In the genomic region with DNA sequence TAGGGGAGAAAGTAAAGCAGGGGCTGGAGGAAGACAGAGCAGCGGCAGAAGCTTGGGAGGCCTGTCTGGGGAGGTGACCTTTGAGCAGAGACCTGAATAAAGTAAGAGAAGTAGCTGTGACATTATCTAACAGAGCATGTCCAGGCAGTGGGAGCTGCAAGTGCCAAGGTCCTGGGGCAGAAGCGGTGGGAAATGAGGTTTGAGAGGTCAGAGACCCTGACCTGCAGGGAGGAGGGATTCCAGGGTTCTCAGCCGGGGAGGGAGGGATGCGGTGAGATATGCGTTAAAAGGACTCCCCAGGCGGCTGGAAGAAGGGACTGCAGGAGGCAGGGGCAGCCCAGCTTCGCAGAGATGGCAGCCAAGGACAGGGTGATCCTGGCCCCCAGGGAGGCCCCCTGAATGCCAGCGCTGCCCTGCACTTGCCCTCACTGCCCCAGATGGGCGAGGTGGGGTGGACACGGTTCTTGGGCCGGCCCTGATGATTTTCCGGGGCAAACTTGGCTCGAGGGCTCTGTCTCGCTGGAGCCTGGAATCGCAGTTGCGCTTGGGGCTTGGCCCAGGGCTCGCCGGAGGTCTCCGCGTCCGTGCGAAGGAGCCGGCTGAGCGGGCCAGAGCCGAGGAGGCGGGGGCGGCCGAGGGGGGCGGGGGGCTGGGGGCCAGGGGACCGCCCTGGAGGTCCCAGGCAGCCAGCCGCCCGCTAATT, we compare ENCODE assay signal across 1 cellular context.
A peak's percentile ranks its signal among the peaks of the same experiment; 100 is the strongest.
TF ChIP-seq lines count a peak whose summit lies in the region.

No MANE protein-coding gene starts in this region.

TF ChIP-seq in H1, 55 proteins besides CTCF, POLR2A, EP300 and RAD21:
- TF ChIP-seq HDAC2 (IDR thresholded peaks at IDR 0.05; ENCODE audit: borderline replicate concordance in 1 of 2, low read depth in 2 of 2, low read length in 2 of 2) (peak in 1 of 2 experiments; percentile 54; a peak in 1 of 4 replicates), NRF1 (IDR thresholded peaks at IDR 0.05; ENCODE audit: low read depth, low read length) (no peak), KDM1A (IDR thresholded peaks at IDR 0.05; ENCODE audit: borderline replicate concordance, low read length) (peak; percentile 87; the same call in 1 of the 2 replicates), SP1 (IDR thresholded peaks at IDR 0.05; ENCODE audit: low read depth, low read length) (no peak), EGR1 (IDR thresholded peaks at IDR 0.05; ENCODE audit: borderline replicate concordance, low read depth, low read length) (no peak), CBX8 (IDR thresholded peaks at IDR 0.05; ENCODE audit: borderline replicate concordance, low read depth, low read length) (no peak), SUZ12 (IDR thresholded peaks at IDR 0.05; ENCODE audit: low read length) (peak; percentile 9; the same call in 1 of the 2 replicates), CBX5 (IDR thresholded peaks at IDR 0.05; ENCODE audit: low read depth, low read length) (no peak), KDM4A (IDR thresholded peaks at IDR 0.05; ENCODE audit: low read depth, low read length, severe bottlenecking) (peak; percentile 27)
TF ChIP-seq in H1: peak in this region for 4.
